In the genomic region with DNA sequence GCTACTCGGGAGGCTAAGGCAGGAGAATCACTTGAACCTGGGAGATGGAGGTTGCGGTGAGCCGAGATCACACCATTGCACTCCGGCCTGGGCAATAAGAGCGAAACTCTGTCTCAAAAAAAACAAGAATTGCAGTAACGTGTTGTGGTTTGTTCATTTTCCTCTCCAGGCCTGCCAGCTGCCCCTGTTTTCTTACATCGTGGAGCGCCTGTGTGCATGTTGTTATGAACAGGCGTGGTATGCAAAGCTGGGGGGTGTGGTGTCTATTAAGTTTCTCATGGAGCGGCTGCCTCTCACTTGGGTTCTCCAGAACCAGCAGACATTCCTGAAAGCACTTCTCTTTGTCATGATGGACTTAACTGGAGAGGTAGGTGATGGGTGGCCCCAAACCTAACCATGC, we compare ENCODE assay signal across 16 cellular contexts. TPM values are rescaled to one million over a fixed set of nuclear protein-coding genes. Genes with fewer than 3 reads are reported as not detected.
DNase-seq lines count a peak whose midpoint lies in the region; ATAC-seq and TF ChIP-seq lines count a peak whose summit lies in the region.
"Had no signal": no experiment of that assay in that cellular context is flagged by ENCODE, and none has a peak within 500 bp of the region (broad histone marks: within the 10 kb centered on the region; RNA-seq: fewer than 3 reads in every experiment).

No MANE protein-coding gene starts in this region.

- H3F3A ChIP-seq in SK-N-SH (replicated peaks; ENCODE audit: insufficient read depth) (peaks cover 6% of the 10 kb centered on the region), PC-3 (ENCODE audit: low read length, unreplicated experiment) (no peaks in the 10 kb centered on the region)

- no peak for TF ChIP-seq RAD21 in SK-N-SH (IDR thresholded peaks at IDR 0.05; ENCODE audit: low read length)

- CTCF ChIA-PET in CD4-positive, alpha-beta T cell (lab: Charles Lee): interaction anchor here (1.4 kb wide), 1 partner anchor 51 kb away, joined by 4 read pairs; no protein-coding TSS in a partner anchor
- CTCF ChIA-PET in SK-N-SH (lab: Yijun Ruan, JAX) (interaction anchor here (0.7 to 1.0 kb wide), 4 partner anchors 12 to 95 kb away, joined by 3 read pairs; no protein-coding TSS in a partner anchor), PC-3 (lab: Charles Lee) (no interaction called here)

- no peaks in the 10 kb centered on the region for H3K9me3 Mint-ChIP-seq in CD4-positive, alpha-beta T cell

- H4K20me1 ChIP-seq in SK-N-SH (ENCODE audit: insufficient read depth) (no peaks in the 10 kb centered on the region), PC-3 (ENCODE audit: low read length) (no peaks in the 10 kb centered on the region)

- peak overlapping the region; percentile 88 for H3K4me3 Mint-ChIP-seq in CD4-positive, alpha-beta T cell

- BruUV-seq in PC-3 (replicated peaks; lab: Mats Ljungman, UMichigan): no TSS peak

- H2AFZ ChIP-seq in SK-N-SH (ENCODE audit: low read depth) (no peak overlapping the region), PC-3 (ENCODE audit: low read length) (no peak overlapping the region)
- H2AFZ ChIP-seq: parathyroid adenoma had no signal

- H3K4me3 ChIP-seq in SK-N-SH (ENCODE audit: low read depth in 2 of 2, low read length in 1 of 2) (no peak overlapping the region), PC-3 (ENCODE audit: low read length) (no peak overlapping the region)
- H3K4me3 ChIP-seq: BLaER1 had no signal

- H3K4me1 ChIP-seq in SK-N-SH (ENCODE audit: control insufficient read depth in 1 of 2, insufficient read depth in 2 of 2, low read depth in 1 of 2, low read length in 1 of 2): peaks cover 0 to 5% of the 10 kb centered on the region in 2 experiments; a peak in 1 of 4 replicates
- no peaks in the 10 kb centered on the region for H3K4me1 ChIP-seq in PC-3 (ENCODE audit: insufficient read depth, low read length)
- H3K4me1 ChIP-seq: BLaER1, parathyroid adenoma had no signal

- TF ChIP-seq EP300 in SK-N-SH (IDR thresholded peaks at IDR 0.05; ENCODE audit: borderline replicate concordance in 1 of 2, low read depth in 1 of 2, low read length in 1 of 2): no peak

- no peak for TF ChIP-seq CTCF in CD4-positive, alpha-beta T cell (IDR thresholded peaks at IDR 0.05)
- TF ChIP-seq CTCF in SK-N-SH (IDR thresholded peaks at IDR 0.05): no peak
- no peak for TF ChIP-seq CTCF in PC-3 (conservative IDR thresholded peaks at IDR 0.05; ENCODE audit: low read depth, low read length)

- peak; percentile 37 for ATAC-seq in CD4-positive, alpha-beta T cell (ENCODE audit: poor library complexity)
- ATAC-seq in GM19023 (IDR thresholded peaks at IDR 0.05; ENCODE audit: unreplicated experiment) (peak; percentile 64), HG03095 (IDR thresholded peaks at IDR 0.05; ENCODE audit: unreplicated experiment) (peak; percentile 48), HG03520 (IDR thresholded peaks at IDR 0.05; ENCODE audit: unreplicated experiment) (no peak), PC-3 (no peak)
- ATAC-seq: Right ventricle myocardium inferior had no signal

- no peak overlapping the region for H3K4me2 ChIP-seq in SK-N-SH
- H3K4me2 ChIP-seq in PC-3 (ENCODE audit: low read length): no peak overlapping the region
- H3K4me2 ChIP-seq: BLaER1 had no signal

- POLR2A ChIA-PET in CD4-positive, alpha-beta T cell (lab: Charles Lee): interaction anchor here (1.4 kb wide), 1 partner anchor 51 kb away, joined by 7 read pairs; no protein-coding TSS in a partner anchor
- POLR2A ChIA-PET in SK-N-SH (lab: Yijun Ruan, JAX): interaction anchor here (0.6 kb wide), 1 partner anchor 24 kb away, joined by 3 read pairs; no protein-coding TSS in a partner anchor
- POLR2A ChIA-PET in PC-3 (lab: Charles Lee; ENCODE audit: unreplicated experiment): interaction anchor here (0.5 kb wide), 1 partner anchor 72 kb away, joined by 3 read pairs; no protein-coding TSS in a partner anchor

- H3K9me2 ChIP-seq in SK-N-SH (no peaks in the 10 kb centered on the region), PC-3 (replicated peaks; ENCODE audit: low read length) (no peaks in the 10 kb centered on the region)

- no peaks in the 10 kb centered on the region for H3K27me3 ChIP-seq in CD4-positive, alpha-beta T cell (ENCODE audit: control insufficient read depth, insufficient read depth, low read length)
- H3K27me3 ChIP-seq in SK-N-SH (ENCODE audit: insufficient read depth) (no peaks in the 10 kb centered on the region), PC-3 (ENCODE audit: low read length) (no peaks in the 10 kb centered on the region)
- H3K27me3 ChIP-seq: BLaER1 had no signal

- H3K36me3 ChIP-seq in SK-N-SH (replicated peaks in 1 of 2; ENCODE audit: control insufficient read depth in 1 of 2, insufficient read depth in 2 of 2, low read length in 1 of 2) (peaks cover 81 to 82% of the 10 kb centered on the region in 2 experiments), PC-3 (ENCODE audit: low read depth, low read length) (peaks cover 50% of the 10 kb centered on the region)

- H3K9ac ChIP-seq in SK-N-SH: no peak overlapping the region
- H3K9ac ChIP-seq in PC-3 (ENCODE audit: low read length): no peak overlapping the region
- H3K9ac ChIP-seq: BLaER1, parathyroid adenoma had no signal

- peaks cover 86% of the 10 kb centered on the region for H3K36me3 Mint-ChIP-seq in CD4-positive, alpha-beta T cell (ENCODE audit: low read depth)

- no peak overlapping the region for H3K27ac ChIP-seq in CD4-positive, alpha-beta T cell (ENCODE audit: low read depth, low read length)
- H3K27ac ChIP-seq in SK-N-SH (ENCODE audit: low read depth in 2 of 2, low read length in 1 of 2) (no peak overlapping the region), PC-3 (ENCODE audit: low read length) (no peak overlapping the region)
- H3K27ac ChIP-seq: BLaER1, epithelial cell of prostate, parathyroid adenoma, VCaP had no signal

- intact Hi-C loops in CD4-positive, alpha-beta T cell (cut with DNase I, micrococcal nuclease): no loop called here
- intact Hi-C loops in PC-3 (cut with micrococcal nuclease): no loop called here

- H3K27me3 Mint-ChIP-seq in CD4-positive, alpha-beta T cell: no peaks in the 10 kb centered on the region

- DNase-seq in CD4-positive, alpha-beta T cell: peak in 2 of 10 experiments; percentile 4 to 5
- DNase-seq in activated effector memory CD4-positive, alpha-beta T cell treated with Interleukin-2 at 50 U/mL for 16 hours: peak; percentile 13
- DNase-seq in AML-193 (lab: John Stamatoyannopoulos, UW) (no peak), SK-N-SH (no peak), PC-3 (no peak)
- DNase-seq: hypothalamus, NCI-H1092, NCI-H510A treated with DMSO at 0.1 percent for 48 hours had no signal

- H3K9me3 ChIP-seq in CD4-positive, alpha-beta T cell (ENCODE audit: control insufficient read depth, low read length): no peaks in the 10 kb centered on the region
- no peaks in the 10 kb centered on the region for H3K9me3 ChIP-seq in SK-N-SH
- H3K9me3 ChIP-seq in PC-3 (ENCODE audit: low read length): no peaks in the 10 kb centered on the region
- H3K9me3 ChIP-seq: BLaER1 had no signal

- peaks cover 11% of the 10 kb centered on the region for H3K4me1 Mint-ChIP-seq in CD4-positive, alpha-beta T cell (ENCODE audit: low read depth)

- H3K27ac Mint-ChIP-seq in CD4-positive, alpha-beta T cell: peak overlapping the region; percentile 82

- H3K79me2 ChIP-seq in SK-N-SH (ENCODE audit: insufficient read depth) (no peaks in the 10 kb centered on the region), PC-3 (ENCODE audit: low read length) (no peaks in the 10 kb centered on the region)

- WGBS in SK-N-SH (ENCODE audit: low lambda C conversion rate): 98% methylated on average over 10 of the region's 10 CpGs

TF ChIP-seq in SK-N-SH, 30 proteins besides CTCF, POLR2A, EP300 and RAD21:
- TF ChIP-seq, protein P1, sequence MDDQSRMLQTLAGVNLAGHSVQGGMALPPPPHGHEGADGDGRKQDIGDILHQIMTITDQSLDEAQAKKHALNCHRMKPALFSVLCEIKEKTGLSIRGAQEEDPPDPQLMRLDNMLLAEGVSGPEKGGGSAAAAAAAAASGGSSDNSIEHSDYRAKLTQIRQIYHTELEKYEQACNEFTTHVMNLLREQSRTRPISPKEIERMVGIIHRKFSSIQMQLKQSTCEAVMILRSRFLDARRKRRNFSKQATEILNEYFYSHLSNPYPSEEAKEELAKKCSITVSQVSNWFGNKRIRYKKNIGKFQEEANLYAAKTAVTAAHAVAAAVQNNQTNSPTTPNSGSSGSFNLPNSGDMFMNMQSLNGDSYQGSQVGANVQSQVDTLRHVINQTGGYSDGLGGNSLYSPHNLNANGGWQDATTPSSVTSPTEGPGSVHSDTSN (IDR thresholded peaks at IDR 0.05): no peak
- TF ChIP-seq FOSL2 (IDR thresholded peaks at IDR 0.05; ENCODE audit: borderline replicate concordance, low read depth): no peak

RNA-seq across cellular contexts. Expression of a gene that starts 52.1 kb away (rescaled TPM):
- 10 to 100 TPM; 47.9 to 48.3 TPM for total RNA-seq in CD4-positive, alpha-beta T cell
- polyA plus RNA-seq in SK-N-SH (2012; rRNA removed): 19.6 and 24.9 TPM in 2 replicates
- polyA plus RNA-seq in SK-N-SH (2012; cell fraction: cytosol; rRNA removed): 11.9 and 16.5 TPM in 2 replicates
- 48.2 and 49.1 TPM in 2 replicates for polyA plus RNA-seq in SK-N-SH (2012; cell fraction: nucleus; rRNA removed)
- total RNA-seq in PC-3 (2014; rRNA removed): 17.7 and 27.1 TPM in 2 replicates

Comparison
In these comparisons a context has a peak if more than half of its experiments do, and no peak if none do; other contexts are left out.
1. ATAC-seq: peak in CD4-positive, alpha-beta T cell (single experiment), GM19023 (single experiment) and HG03095 (single experiment); none in HG03520 (single experiment) and PC-3 (single experiment).